ENCODE assay signal across 12 cellular contexts in genomic region chr10:34732926-34733325, GRCh38.
DNase-seq lines count a peak whose midpoint lies in the region; ATAC-seq and TF ChIP-seq lines count a peak whose summit lies in the region.
"Had no signal": no experiment of that assay in that cellular context is flagged by ENCODE, and none has a peak within 500 bp of the region (broad histone marks: within the 10 kb centered on the region; RNA-seq: fewer than 3 reads in every experiment).

No MANE protein-coding gene starts in this region.

- intact Hi-C loops in mammary epithelial cell (cut with micrococcal nuclease) = loop anchor here (2.0 to 5.0 kb wide), 2 partner anchors 34 to 84 kb away; no protein-coding TSS in a partner anchor

- H3K9me2 ChIP-seq in Loucy (replicated peaks; ENCODE audit: low read depth, low read length) = no peaks in the 10 kb centered on the region

- H2AFZ ChIP-seq in Loucy (ENCODE audit: low read length) (no peak overlapping the region), mammary epithelial cell (ENCODE audit: low read depth, low read length) (no peak overlapping the region), neural progenitor cell (replicated peaks) (no peak overlapping the region)

- peak; percentile 33 for DNase-seq in DMS 273 (lab: John Stamatoyannopoulos, UW; ENCODE audit: unreplicated experiment)
- no peak for DNase-seq in DMS 273 treated with DMSO at 0.1 percent for 48 hours (lab: John Stamatoyannopoulos, UW)
- peak; percentile 77 for DNase-seq in mammary epithelial cell
- peak; percentile 25 for DNase-seq in neural progenitor cell (ENCODE audit: low spot score)
- DNase-seq in RPMI8226 = no peak
- DNase-seq: 8988T; activated naive CD8-positive, alpha-beta T cell treated with anti-CD3 and anti-CD28 coated beads, Interleukin-2, amount 10 ng/mL, durations not matched to agents 7 days and 5 days; T-helper 1 cell; transverse colon had no signal

- H4K20me1 ChIP-seq in Loucy (ENCODE audit: insufficient read depth, low read length, poor library complexity, severe bottlenecking) (peaks cover 51% of the 10 kb centered on the region), mammary epithelial cell (ENCODE audit: insufficient read depth, low read length) (no peaks in the 10 kb centered on the region), neural progenitor cell (ENCODE audit: low read depth) (peaks cover 63% of the 10 kb centered on the region)

- H3K4me2 ChIP-seq in Loucy (ENCODE audit: low read depth, low read length, poor library complexity, severe bottlenecking) (no peak overlapping the region), mammary epithelial cell (ENCODE audit: insufficient read depth, low read depth, low read length) (peak overlapping the region; percentile 73), neural progenitor cell (no peak overlapping the region)

- in situ Hi-C loops in mammary epithelial cell (cut with MboI; ENCODE audit: low sequenced_read_pairs in 2 of 2) = no loop called here

- H3K27ac ChIP-seq in mammary epithelial cell (ENCODE audit: insufficient read depth, low read depth, low read length) (peak overlapping the region; percentile 75), neural progenitor cell (no peak overlapping the region)
- H3K27ac ChIP-seq: transverse colon had no signal

- H3K9me3 ChIP-seq in Loucy (ENCODE audit: insufficient read depth, low read depth, low read length) = no peaks in the 10 kb centered on the region
- H3K9me3 ChIP-seq in mammary epithelial cell (replicated peaks; ENCODE audit: insufficient read depth, low read length) = no peaks in the 10 kb centered on the region
- no peaks in the 10 kb centered on the region for H3K9me3 ChIP-seq in neural progenitor cell (ENCODE audit: low read depth)
- H3K9me3 ChIP-seq: transverse colon had no signal

- H3K36me3 Mint-ChIP-seq in neural progenitor cell = no peaks in the 10 kb centered on the region
- H3K36me3 Mint-ChIP-seq: activated naive CD8-positive, alpha-beta T cell treated with anti-CD3 and anti-CD28 coated beads, Interleukin-2, amount 10 ng/mL, durations not matched to agents 7 days and 5 days had no signal

- CTCF ChIA-PET in mammary epithelial cell (lab: Charles Lee; ENCODE audit: low non-redundant PET) = no interaction called here

- peaks cover 28% of the 10 kb centered on the region for H3K4me1 ChIP-seq in Loucy (ENCODE audit: insufficient read depth, low read length, poor library complexity, severe bottlenecking)
- peaks cover 31% of the 10 kb centered on the region for H3K4me1 ChIP-seq in mammary epithelial cell (ENCODE audit: insufficient read depth, low read length)
- peaks cover 17% of the 10 kb centered on the region for H3K4me1 ChIP-seq in neural progenitor cell

- H3K4me3 ChIP-seq in Loucy (ENCODE audit: low read length, poor library complexity, severe bottlenecking) = no peak overlapping the region
- H3K4me3 ChIP-seq in mammary epithelial cell (replicated peaks in 1 of 3; ENCODE audit: insufficient read depth in 1 of 3, low read depth in 2 of 3, low read length in 3 of 3) = no peak overlapping the region
- H3K4me3 ChIP-seq in neural progenitor cell = no peak overlapping the region
- H3K4me3 ChIP-seq: transverse colon had no signal

- no peaks in the 10 kb centered on the region for H3K27me3 Mint-ChIP-seq in neural progenitor cell (ENCODE audit: insufficient read depth, low read depth)

- no peak for ATAC-seq in HG03025 (IDR thresholded peaks at IDR 0.05; ENCODE audit: low FRiP score, unreplicated experiment)
- ATAC-seq in HG03196 (IDR thresholded peaks at IDR 0.05; ENCODE audit: unreplicated experiment) = no peak

- H3F3A ChIP-seq in Loucy (ENCODE audit: low read depth) = no peaks in the 10 kb centered on the region
- peaks cover 12% of the 10 kb centered on the region for H3F3A ChIP-seq in neural progenitor cell (ENCODE audit: low read depth)

- peak; percentile 74 for TF ChIP-seq CTCF in Loucy (conservative IDR thresholded peaks at IDR 0.05; ENCODE audit: low read length)
- TF ChIP-seq CTCF in mammary epithelial cell (conservative IDR thresholded peaks at IDR 0.05 in 1 of 2, IDR thresholded peaks at IDR 0.05 in 1 of 2; ENCODE audit: extremely low read depth in 1 of 2, insufficient read depth in 1 of 2, low read depth in 1 of 2, low read length in 2 of 2) = no peak
- peak; percentile 48 for TF ChIP-seq CTCF in neural progenitor cell (IDR thresholded peaks at IDR 0.05)

- BruUV-seq in mammary epithelial cell (replicated peaks; lab: Mats Ljungman, UMichigan) = no TSS peak

- H3K27ac Mint-ChIP-seq in neural progenitor cell = no peak overlapping the region
- H3K27ac Mint-ChIP-seq: activated naive CD8-positive, alpha-beta T cell treated with anti-CD3 and anti-CD28 coated beads, Interleukin-2, amount 10 ng/mL, durations not matched to agents 7 days and 5 days had no signal

- no peaks in the 10 kb centered on the region for H3K27me3 ChIP-seq in Loucy (ENCODE audit: insufficient read depth, low read length, poor library complexity, severe bottlenecking)
- H3K27me3 ChIP-seq in mammary epithelial cell (ENCODE audit: insufficient read depth, low read length) = no peaks in the 10 kb centered on the region
- no peaks in the 10 kb centered on the region for H3K27me3 ChIP-seq in neural progenitor cell
- H3K27me3 ChIP-seq: transverse colon had no signal

- H3K9me3 Mint-ChIP-seq in neural progenitor cell = no peaks in the 10 kb centered on the region
- H3K9me3 Mint-ChIP-seq: activated naive CD8-positive, alpha-beta T cell treated with anti-CD3 and anti-CD28 coated beads, Interleukin-2, amount 10 ng/mL, durations not matched to agents 7 days and 5 days had no signal

- dilution Hi-C loops in mammary epithelial cell (cut with HindIII; ENCODE audit: low sequenced_read_pairs) = no loop called here

- 75% methylated on average over 4 of the region's 4 CpGs for WGBS in mammary epithelial cell (ENCODE audit: low coverage, missing lambda C conversion rate)

- H3K4me1 Mint-ChIP-seq in neural progenitor cell = peaks cover 41% of the 10 kb centered on the region
- H3K4me1 Mint-ChIP-seq: activated naive CD8-positive, alpha-beta T cell treated with anti-CD3 and anti-CD28 coated beads, Interleukin-2, amount 10 ng/mL, durations not matched to agents 7 days and 5 days had no signal

- H3K79me2 ChIP-seq in Loucy (ENCODE audit: insufficient read depth, low read length) (peaks cover 82% of the 10 kb centered on the region), mammary epithelial cell (ENCODE audit: insufficient read depth, low read length) (peaks cover 84% of the 10 kb centered on the region), neural progenitor cell (ENCODE audit: low read depth) (peaks cover 98% of the 10 kb centered on the region)

- H3K36me3 ChIP-seq in Loucy (ENCODE audit: insufficient read depth, low read length) (no peaks in the 10 kb centered on the region), mammary epithelial cell (ENCODE audit: insufficient read depth, low read length) (no peaks in the 10 kb centered on the region), neural progenitor cell (no peaks in the 10 kb centered on the region)
- H3K36me3 ChIP-seq: transverse colon had no signal

- H3K9ac ChIP-seq in Loucy (ENCODE audit: low read depth, low read length, poor library complexity, severe bottlenecking) = no peak overlapping the region
- no peak overlapping the region for H3K9ac ChIP-seq in mammary epithelial cell (ENCODE audit: insufficient read depth, low read length)
- H3K9ac ChIP-seq in neural progenitor cell = no peak overlapping the region

- no peak overlapping the region for H3K4me3 Mint-ChIP-seq in neural progenitor cell
- H3K4me3 Mint-ChIP-seq: activated naive CD8-positive, alpha-beta T cell treated with anti-CD3 and anti-CD28 coated beads, Interleukin-2, amount 10 ng/mL, durations not matched to agents 7 days and 5 days had no signal

Comparison
In these comparisons a context has a peak if more than half of its experiments do, and no peak if none do; other contexts are left out.
1. DNase-seq: peak in DMS 273 (single experiment), mammary epithelial cell (single experiment) and neural progenitor cell (single experiment); none in DMS 273 treated with DMSO at 0.1 percent for 48 hours (single experiment) and RPMI8226 (single experiment).
2. CTCF ChIP-seq: peak in Loucy (single experiment) and neural progenitor cell (single experiment); none in mammary epithelial cell (0 of 2).